In genomic region chr12:100913872-100914600, GRCh38 we compare ENCODE assay signal across 13 cellular contexts.
"Had no signal": no experiment of that assay in that cellular context is flagged by ENCODE, and none has a peak within 500 bp of the region (broad histone marks: within the 10 kb centered on the region; RNA-seq: fewer than 3 reads in every experiment).

No MANE protein-coding gene starts in this region.

- H3K36me3 ChIP-seq: heart right ventricle, thoracic aorta had no signal

- H3K4me1 ChIP-seq: heart right ventricle had no signal

- H3K9me3 ChIP-seq: heart right ventricle, thoracic aorta had no signal

- H3K27me3 ChIP-seq: heart right ventricle had no signal

- H3K4me3 ChIP-seq: heart right ventricle, thoracic aorta had no signal

- ATAC-seq: activated T-cell treated with anti-CD3 and anti-CD28 coated beads, Interleukin-2, amount 50 U/mL, for 4 hours; esophagus mucosa; heart right ventricle; left ventricle myocardium superior; stimulated activated naive CD8-positive, alpha-beta T cell treated with anti-CD3 and anti-CD28 coated beads, Interleukin-15, Interleukin-2, amounts not matched to agents 100 U/mL and 50 U/mL, for 24 hours had no signal

- DNase-seq: activated CD4-positive, alpha-beta T cell treated with anti-CD3 and anti-CD28 coated beads, Interleukin-2, amount 50 U/mL, for 48 hours; activated CD4-positive, CD25-positive, alpha-beta regulatory T cell treated with anti-CD3 and anti-CD28 coated beads, Interleukin-2, amount 50 U/mL, for 72 hours; activated effector memory CD4-positive, alpha-beta T cell treated with anti-CD3 and anti-CD28 coated beads, Interleukin-2, amount 50 U/mL, for 16 hours; activated T-cell treated with anti-CD3 and anti-CD28 coated beads, Interleukin-2, amount 50 U/mL, for 4 hours; foreskin melanocyte; heart right ventricle; kidney; left ventricle myocardium superior; stimulated activated CD4-positive, alpha-beta T cell treated with anti-CD3 and anti-CD28 coated beads, Interleukin-4, amount 100 ng/mL, for 1 hour; stimulated activated CD8-positive, alpha-beta memory T cell treated with anti-CD3 and anti-CD28 coated beads, Interleukin-4, amount 100 ng/mL, for 48 hours; stimulated activated naive CD8-positive, alpha-beta T cell treated with anti-CD3 and anti-CD28 coated beads, Interleukin-15, Interleukin-2, amounts not matched to agents 100 U/mL and 50 U/mL, for 24 hours had no signal

- H3K27ac ChIP-seq: heart right ventricle, thoracic aorta had no signal
